1 cellular context compared by ENCODE assay signal in the genomic region with DNA sequence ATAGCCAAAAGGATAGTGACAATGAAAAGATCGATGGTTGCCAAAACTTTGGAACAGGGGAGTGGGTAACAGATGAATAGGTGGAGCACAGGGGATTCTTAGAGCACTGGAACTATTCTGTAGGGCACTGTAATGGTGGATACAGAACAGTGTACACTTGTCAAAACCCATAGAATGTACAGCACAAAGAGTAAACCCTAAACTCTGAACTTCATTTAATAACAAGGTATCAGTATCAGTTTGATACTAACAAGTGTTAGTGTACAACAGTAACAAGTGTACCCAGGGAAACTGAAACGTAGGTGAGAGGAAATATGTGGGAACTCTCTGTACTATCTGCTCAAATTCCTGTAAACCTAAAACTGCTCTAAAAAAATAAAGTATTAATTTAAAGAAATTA.
TF ChIP-seq lines count a peak whose summit lies in the region.

No MANE protein-coding gene starts in this region.

TF ChIP-seq in endothelial cell of umbilical vein, 7 proteins besides CTCF, POLR2A, EP300 and RAD21 (continued from another document):
- TF ChIP-seq FOS (IDR thresholded peaks at IDR 0.05; ENCODE audit: borderline replicate concordance, insufficient read depth, low read length), result no peak
